21 cellular contexts compared by ENCODE assay signal in genomic region chr18:2114765-2115164, GRCh38.
A peak's percentile ranks its signal among the peaks of the same experiment; 100 is the strongest.
DNase-seq lines count a peak whose midpoint lies in the region; ATAC-seq, FAIRE-seq and TF ChIP-seq lines count a peak whose summit lies in the region.
"Had no signal": no experiment of that assay in that cellular context is flagged by ENCODE, and none has a peak within 500 bp of the region (broad histone marks: within the 10 kb centered on the region; RNA-seq: fewer than 3 reads in every experiment).

No MANE protein-coding gene starts in this region.

- H3K79me2 ChIP-seq in SK-N-SH (ENCODE audit: insufficient read depth) = no peaks in the 10 kb centered on the region
- no peaks in the 10 kb centered on the region for H3K79me2 ChIP-seq in keratinocyte (ENCODE audit: control insufficient read depth, insufficient read depth, low read length)
- no peaks in the 10 kb centered on the region for H3K79me2 ChIP-seq in neural progenitor cell (ENCODE audit: low read depth)

- H3K36me3 ChIP-seq in SK-N-SH (replicated peaks in 1 of 2; ENCODE audit: control insufficient read depth in 1 of 2, insufficient read depth in 2 of 2, low read length in 1 of 2) = no peaks in the 10 kb centered on the region
- H3K36me3 ChIP-seq in keratinocyte (ENCODE audit: control insufficient read depth in 2 of 2, extremely low read depth in 1 of 2, insufficient read depth in 2 of 2, low read length in 2 of 2) = no peaks in the 10 kb centered on the region
- H3K36me3 ChIP-seq in neural progenitor cell = no peaks in the 10 kb centered on the region
- H3K36me3 ChIP-seq: HAP-1 had no signal

- H3K27ac ChIP-seq in SK-N-SH (ENCODE audit: low read depth in 2 of 2, low read length in 1 of 2) = no peak overlapping the region
- H3K27ac ChIP-seq in keratinocyte (ENCODE audit: control insufficient read depth, insufficient read depth, low read length) = no peak overlapping the region
- no peak overlapping the region for H3K27ac ChIP-seq in neural progenitor cell
- H3K27ac ChIP-seq: 22Rv1, A549, C4-2B, GM23248 had no signal

- DNase-seq in SK-N-SH (no peak), NCI-H69 (lab: John Stamatoyannopoulos, UW) (peak; percentile 35), keratinocyte (ENCODE audit: low read depth, low spot score) (no peak), neural progenitor cell (ENCODE audit: low spot score) (no peak), NCI-H1417 (lab: John Stamatoyannopoulos, UW) (no peak), NAMALWA (ENCODE audit: low spot score) (no peak)
- DNase-seq in stimulated activated CD8-positive, alpha-beta memory T cell treated with anti-CD3 and anti-CD28 coated beads, Interleukin-4, amount 100 ng/mL, for 48 hours = no peak
- DNase-seq: AML-193; Caco-2; CD4-positive, alpha-beta T cell; DMS79; GDM1; GM23248 had no signal

- H3K4me1 ChIP-seq in SK-N-SH (ENCODE audit: control insufficient read depth in 1 of 2, insufficient read depth in 2 of 2, low read depth in 1 of 2, low read length in 1 of 2) = peaks cover 0 to 7% of the 10 kb centered on the region in 2 experiments; a peak in 1 of 4 replicates
- H3K4me1 ChIP-seq in keratinocyte (ENCODE audit: control insufficient read depth, extremely low read depth, insufficient read depth, low read length) = peaks cover 17% of the 10 kb centered on the region
- peaks cover 7% of the 10 kb centered on the region for H3K4me1 ChIP-seq in neural progenitor cell
- H3K4me1 ChIP-seq: A549, Caco-2 had no signal

- no peaks in the 10 kb centered on the region for H3K36me3 Mint-ChIP-seq in neural progenitor cell

- H3K27me3 Mint-ChIP-seq in neural progenitor cell (ENCODE audit: insufficient read depth, low read depth) = no peaks in the 10 kb centered on the region

- no peaks in the 10 kb centered on the region for H3K27me3 ChIP-seq in SK-N-SH (ENCODE audit: insufficient read depth)
- H3K27me3 ChIP-seq in keratinocyte (ENCODE audit: control insufficient read depth, extremely low read depth, insufficient read depth, low read length) = no peaks in the 10 kb centered on the region
- H3K27me3 ChIP-seq in neural progenitor cell = no peaks in the 10 kb centered on the region

- H3K27ac Mint-ChIP-seq in neural progenitor cell = no peak overlapping the region
- H3K27ac Mint-ChIP-seq: CD4-positive, alpha-beta T cell had no signal

- TF ChIP-seq CTCF in SK-N-SH (IDR thresholded peaks at IDR 0.05) (no peak), keratinocyte (optimal IDR thresholded peaks at IDR 0.05 in 1 of 3, IDR thresholded peaks at IDR 0.05 in 1 of 3, conservative IDR thresholded peaks at IDR 0.05 in 1 of 3; ENCODE audit: extremely low read depth in 1 of 3, insufficient read depth in 2 of 3, low read length in 3 of 3) (no peak), neural progenitor cell (IDR thresholded peaks at IDR 0.05) (no peak)

- no peak for TF ChIP-seq EP300 in SK-N-SH (IDR thresholded peaks at IDR 0.05; ENCODE audit: borderline replicate concordance in 1 of 2, low read depth in 1 of 2, low read length in 1 of 2)

- CTCF ChIA-PET in SK-N-SH (lab: Yijun Ruan, JAX) = interaction anchor here (0.8 to 0.9 kb wide), 2 partner anchors 9 kb away, joined by 3 to 4 read pairs; no protein-coding TSS in a partner anchor

- H3K9ac ChIP-seq in SK-N-SH = no peak overlapping the region
- H3K9ac ChIP-seq in keratinocyte (ENCODE audit: control insufficient read depth, extremely low read depth, insufficient read depth, low read length) = no peak overlapping the region
- no peak overlapping the region for H3K9ac ChIP-seq in neural progenitor cell
- H3K9ac ChIP-seq: GM23248 had no signal

- no peaks in the 10 kb centered on the region for H3K9me1 ChIP-seq in keratinocyte (ENCODE audit: control insufficient read depth, extremely low read depth, insufficient read depth, low read length)

- H3K9me3 Mint-ChIP-seq in neural progenitor cell = no peaks in the 10 kb centered on the region
- H3K9me3 Mint-ChIP-seq: CD4-positive, alpha-beta T cell had no signal

- no peak for TF ChIP-seq RAD21 in SK-N-SH (IDR thresholded peaks at IDR 0.05; ENCODE audit: low read length)

- H2AFZ ChIP-seq in SK-N-SH (ENCODE audit: low read depth) (no peak overlapping the region; the same call in 1 of the 2 replicates), keratinocyte (ENCODE audit: control insufficient read depth, low read length) (peak overlapping the region; percentile 18), neural progenitor cell (replicated peaks) (peak overlapping the region; percentile 53)
- H2AFZ ChIP-seq: GM23248 had no signal

- H3K9me2 ChIP-seq in SK-N-SH = no peaks in the 10 kb centered on the region

- no peak for FAIRE-seq in keratinocyte (lab: Jason Lieb, UNC)
- FAIRE-seq: A549, D721Med, GM12892, GM18507 had no signal

- no peak overlapping the region for H3K4me3 Mint-ChIP-seq in neural progenitor cell
- H3K4me3 Mint-ChIP-seq: CD4-positive, alpha-beta T cell had no signal

- H3K4me2 ChIP-seq in SK-N-SH (no peak overlapping the region), keratinocyte (ENCODE audit: control insufficient read depth, extremely low read depth, insufficient read depth, low read depth, low read length) (no peak overlapping the region), neural progenitor cell (no peak overlapping the region)
- H3K4me2 ChIP-seq: A549 had no signal

- H3F3A ChIP-seq in SK-N-SH (replicated peaks; ENCODE audit: insufficient read depth) (peaks cover 6% of the 10 kb centered on the region), neural progenitor cell (ENCODE audit: low read depth) (no peaks in the 10 kb centered on the region)

- H4K20me1 ChIP-seq in SK-N-SH (ENCODE audit: insufficient read depth) (no peaks in the 10 kb centered on the region), keratinocyte (ENCODE audit: control insufficient read depth, extremely low read depth, insufficient read depth, low read length) (no peaks in the 10 kb centered on the region), neural progenitor cell (ENCODE audit: low read depth) (no peaks in the 10 kb centered on the region)

- 17% methylated on average over 3 of the region's 4 CpGs for WGBS in SK-N-SH (ENCODE audit: low lambda C conversion rate)

- H3K9me3 ChIP-seq in SK-N-SH (no peaks in the 10 kb centered on the region), keratinocyte (ENCODE audit: control insufficient read depth, low read depth, low read length) (no peaks in the 10 kb centered on the region), neural progenitor cell (ENCODE audit: low read depth) (no peaks in the 10 kb centered on the region)
- H3K9me3 ChIP-seq: A549, Caco-2, HAP-1 had no signal

- no peak overlapping the region for H3K4me3 ChIP-seq in SK-N-SH (ENCODE audit: low read depth in 2 of 2, low read length in 1 of 2)
- no peak overlapping the region for H3K4me3 ChIP-seq in keratinocyte (ENCODE audit: control insufficient read depth in 2 of 3, extremely low read depth in 1 of 3, insufficient read depth in 2 of 3, low read depth in 1 of 3, low read length in 3 of 3)
- no peak overlapping the region for H3K4me3 ChIP-seq in neural progenitor cell
- H3K4me3 ChIP-seq: A549, GM23248, HAP-1 had no signal

- H3K4me1 Mint-ChIP-seq in neural progenitor cell = peaks cover 3% of the 10 kb centered on the region

- dilution Hi-C loops in keratinocyte (cut with MboI; ENCODE audit: extremely low pct_ligation_motif_present, low sequenced_read_pairs) = no loop called here

- POLR2A ChIA-PET in SK-N-SH (lab: Yijun Ruan, JAX) = no interaction called here

- ATAC-seq in SK-N-SH treated with all-trans-retinoic acid at 6 μM for 48 hours = no peak
- ATAC-seq: A549 had no signal

TF ChIP-seq in SK-N-SH, 30 proteins besides CTCF, POLR2A, EP300 and RAD21:
- TF ChIP-seq RXRA (IDR thresholded peaks at IDR 0.05; ENCODE audit: borderline replicate concordance, low read depth) (no peak), USF1 (IDR thresholded peaks at IDR 0.05; ENCODE audit: borderline replicate concordance, low read depth) (peak; percentile 35; the same call in 1 of the 2 replicates)

TF ChIP-seq in SK-N-SH treated with all-trans-retinoic acid at 6 μM for 48 hours, 23 proteins besides CTCF, POLR2A, EP300 and RAD21:
- TF ChIP-seq TSHZ2 (CRISPR knock-in tag; IDR thresholded peaks at IDR 0.05) = no peak
- TF ChIP-seq PATZ1 (CRISPR knock-in tag; IDR thresholded peaks at IDR 0.05; ENCODE audit: borderline replicate concordance) = no peak
- TF ChIP-seq ARNTL (CRISPR knock-in tag; IDR thresholded peaks at IDR 0.05; ENCODE audit: borderline replicate concordance, low read depth) = no peak
- no peak for TF ChIP-seq ZFP30 (CRISPR knock-in tag; IDR thresholded peaks at IDR 0.05)
TF ChIP-seq in SK-N-SH treated with all-trans-retinoic acid at 6 μM for 48 hours: peak in this region for 0.
